9 cellular contexts compared by ENCODE assay signal in the genomic region with DNA sequence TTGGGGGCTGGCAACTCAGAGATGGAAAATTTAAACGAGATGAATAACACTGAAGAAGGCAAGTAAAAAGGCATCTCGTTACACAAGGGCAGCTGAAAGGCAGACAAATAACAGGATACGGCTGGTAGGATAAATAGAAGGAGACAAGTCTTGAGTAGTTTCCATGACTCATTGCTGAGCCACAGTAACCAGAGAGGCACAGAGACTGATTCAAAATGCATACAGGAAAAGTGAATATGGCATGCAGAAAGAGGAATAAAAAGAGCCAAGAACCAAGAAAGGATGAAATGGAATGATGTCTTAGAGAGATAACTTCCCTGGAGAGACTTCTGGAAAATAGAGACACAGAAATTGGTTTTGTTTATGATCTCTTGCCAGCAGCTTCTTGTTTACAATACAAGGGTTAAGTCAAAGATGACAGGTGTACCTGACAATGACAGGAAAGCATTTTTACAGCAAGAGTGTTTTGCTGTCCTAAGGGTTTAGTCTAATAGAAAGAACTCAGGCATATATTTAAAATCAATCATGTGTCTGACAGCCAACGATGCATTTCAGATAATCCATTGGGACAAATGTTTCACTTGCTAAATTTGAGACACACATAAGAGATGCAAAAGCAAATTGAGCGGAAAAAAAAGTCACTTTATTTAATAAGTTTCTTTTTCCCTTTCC.
DNase-seq lines count a peak whose midpoint lies in the region; ATAC-seq and TF ChIP-seq lines count a peak whose summit lies in the region.
"Had no signal": no experiment of that assay in that cellular context is flagged by ENCODE, and none has a peak within 500 bp of the region (broad histone marks: within the 10 kb centered on the region; RNA-seq: fewer than 3 reads in every experiment).

No MANE protein-coding gene starts in this region.

- TF ChIP-seq CTCF in AG04450 (IDR thresholded peaks at IDR 0.05; ENCODE audit: low read depth, low read length) (no peak), HEK293 (tag by site-specific recombination; IDR thresholded peaks at IDR 0.05) (no peak), RWPE2 (IDR thresholded peaks at IDR 0.05; ENCODE audit: poor library complexity, severe bottlenecking) (no peak), endothelial cell (IDR thresholded peaks at IDR 0.05; ENCODE audit: unreplicated experiment) (no peak), Caco-2 (IDR thresholded peaks at IDR 0.05; ENCODE audit: insufficient read depth in 1 of 2, low read depth in 1 of 2, low read length in 1 of 2, severe bottlenecking in 1 of 2, unreplicated experiment in 1 of 2) (no peak)

- peak; percentile 59 for DNase-seq in AG04450 (ENCODE audit: low read depth, low spot score)
- no peak for DNase-seq in RWPE2 (ENCODE audit: low spot score)
- DNase-seq in foreskin melanocyte: peak; percentile 17
- no peak for DNase-seq in endothelial cell (ENCODE audit: low spot score)
- DNase-seq in dermis blood vessel endothelial cell: no peak
- no peak for DNase-seq in Caco-2
- DNase-seq: activated effector memory CD4-positive, alpha-beta T cell treated with anti-CD3 and anti-CD28 coated beads, Interleukin-2, amount 50 U/mL, for 16 hours had no signal

- H3K9me3 ChIP-seq in AG04450 (ENCODE audit: control insufficient read depth, insufficient read depth, low read length) (no peaks in the 10 kb centered on the region), HEK293 (ENCODE audit: control insufficient read depth, insufficient read depth, low read depth, low read length) (no peaks in the 10 kb centered on the region), RWPE2 (ENCODE audit: severe bottlenecking) (no peaks in the 10 kb centered on the region), Caco-2 (no peaks in the 10 kb centered on the region)

- H3K27ac ChIP-seq in AG04450 (ENCODE audit: low read depth, low read length) (no peak overlapping the region), HEK293 (ENCODE audit: extremely low read depth, low read depth, low read length) (no peak overlapping the region), RWPE2 (ENCODE audit: poor library complexity, severe bottlenecking) (peak overlapping the region; percentile 99)

- no peaks in the 10 kb centered on the region for H3K36me3 ChIP-seq in HEK293 (ENCODE audit: control insufficient read depth in 2 of 2, insufficient read depth in 1 of 2, low read length in 2 of 2)
- H3K36me3 ChIP-seq in RWPE2 (ENCODE audit: low read depth): no peaks in the 10 kb centered on the region
- H3K36me3 ChIP-seq in Caco-2 (ENCODE audit: control insufficient read depth, insufficient read depth, low read length): no peaks in the 10 kb centered on the region

- peak; percentile 91 for ATAC-seq in RWPE2 (ENCODE audit: low read depth)
- ATAC-seq in HG02981 (IDR thresholded peaks at IDR 0.05; ENCODE audit: unreplicated experiment): no peak

- H3K4me3 Mint-ChIP-seq in endothelial cell (ENCODE audit: unreplicated experiment) (no peak overlapping the region), Caco-2 (ENCODE audit: unreplicated experiment) (no peak overlapping the region)

- H3K27me3 ChIP-seq in AG04450 (ENCODE audit: control insufficient read depth, insufficient read depth, low read length): no peaks in the 10 kb centered on the region
- no peaks in the 10 kb centered on the region for H3K27me3 ChIP-seq in RWPE2 (ENCODE audit: insufficient read depth, poor library complexity, severe bottlenecking)
- H3K27me3 ChIP-seq in Caco-2 (replicated peaks; ENCODE audit: control insufficient read depth, insufficient read depth, low read length): no peaks in the 10 kb centered on the region

- H3K9me3 Mint-ChIP-seq in endothelial cell (ENCODE audit: unreplicated experiment) (no peaks in the 10 kb centered on the region), Caco-2 (ENCODE audit: unreplicated experiment) (no peaks in the 10 kb centered on the region)

- no TSS peak for BruUV-seq in Caco-2 (replicated peaks; lab: Mats Ljungman, UMichigan)

- no peaks in the 10 kb centered on the region for H3K4me1 ChIP-seq in HEK293 (ENCODE audit: control insufficient read depth, insufficient read depth, low read length)
- H3K4me1 ChIP-seq in RWPE2 (ENCODE audit: insufficient read depth, poor library complexity, severe bottlenecking): peaks cover 48% of the 10 kb centered on the region
- H3K4me1 ChIP-seq in Caco-2: no peaks in the 10 kb centered on the region

- intact Hi-C loops in Caco-2 (cut with micrococcal nuclease; ENCODE audit: unreplicated experiment): no loop called here

- H3K27ac Mint-ChIP-seq in endothelial cell (ENCODE audit: unreplicated experiment): no peak overlapping the region
- H3K27ac Mint-ChIP-seq in Caco-2 (ENCODE audit: unreplicated experiment): no peak overlapping the region

- H3K36me3 Mint-ChIP-seq in endothelial cell (ENCODE audit: low read depth, unreplicated experiment) (no peaks in the 10 kb centered on the region), Caco-2 (ENCODE audit: insufficient read depth, unreplicated experiment) (no peaks in the 10 kb centered on the region)

- CTCF ChIA-PET in AG04450 (lab: Charles Lee) (no interaction called here), HEK293 (lab: Yijun Ruan, JAX) (interaction anchor here (0.6 kb wide), 1 partner anchor 31 kb away, joined by 3 read pairs; no protein-coding TSS in a partner anchor), Caco-2 (lab: Charles Lee) (no interaction called here)

- H3K4me3 ChIP-seq in AG04450 (ENCODE audit: low read depth, low read length): no peak overlapping the region; the same call in 1 of the 2 replicates
- H3K4me3 ChIP-seq in HEK293 (ENCODE audit: low read depth, low read length): no peak overlapping the region
- H3K4me3 ChIP-seq in RWPE2 (ENCODE audit: severe bottlenecking): no peak overlapping the region
- no peak overlapping the region for H3K4me3 ChIP-seq in Caco-2 (ENCODE audit: low read depth, low read length)

- peaks cover 10% of the 10 kb centered on the region for H3K4me1 Mint-ChIP-seq in endothelial cell (ENCODE audit: unreplicated experiment)
- H3K4me1 Mint-ChIP-seq in Caco-2 (ENCODE audit: low read depth, unreplicated experiment): peaks cover 23% of the 10 kb centered on the region

- POLR2A ChIA-PET in AG04450 (lab: Yijun Ruan, JAX): no interaction called here
- POLR2A ChIA-PET in HEK293 (lab: Yijun Ruan, JAX): no interaction called here
- POLR2A ChIA-PET in Caco-2 (lab: Charles Lee): no interaction called here

- no peaks in the 10 kb centered on the region for H3K27me3 Mint-ChIP-seq in endothelial cell (ENCODE audit: unreplicated experiment)
- H3K27me3 Mint-ChIP-seq in Caco-2 (ENCODE audit: insufficient read depth, unreplicated experiment): no peaks in the 10 kb centered on the region

TF ChIP-seq in HEK293, 187 proteins besides CTCF, POLR2A, EP300 and RAD21:
- TF ChIP-seq KLF1 (tag by site-specific recombination; IDR thresholded peaks at IDR 0.05): no peak
- TF ChIP-seq ZBTB48 (tag by site-specific recombination; IDR thresholded peaks at IDR 0.05): no peak
- no peak for TF ChIP-seq TRIM28 (IDR thresholded peaks at IDR 0.05; ENCODE audit: borderline replicate concordance, low read length)
- no peak for TF ChIP-seq ZNF416 (tag by site-specific recombination; IDR thresholded peaks at IDR 0.05)
- peak; percentile 23; the same call in 1 of the 2 replicates for TF ChIP-seq PRDM1 (tag by site-specific recombination; IDR thresholded peaks at IDR 0.05)
TF ChIP-seq in HEK293: peak in this region for 1.

Comparison
In these comparisons a context has a peak if more than half of its experiments do, and no peak if none do; other contexts are left out.
1. DNase-seq: peak in AG04450 (single experiment) and foreskin melanocyte (single experiment); none in RWPE2 (single experiment), endothelial cell (single experiment), dermis blood vessel endothelial cell (single experiment) and Caco-2 (0 of 2).